1 cellular context compared by ENCODE assay signal in the genomic region with DNA sequence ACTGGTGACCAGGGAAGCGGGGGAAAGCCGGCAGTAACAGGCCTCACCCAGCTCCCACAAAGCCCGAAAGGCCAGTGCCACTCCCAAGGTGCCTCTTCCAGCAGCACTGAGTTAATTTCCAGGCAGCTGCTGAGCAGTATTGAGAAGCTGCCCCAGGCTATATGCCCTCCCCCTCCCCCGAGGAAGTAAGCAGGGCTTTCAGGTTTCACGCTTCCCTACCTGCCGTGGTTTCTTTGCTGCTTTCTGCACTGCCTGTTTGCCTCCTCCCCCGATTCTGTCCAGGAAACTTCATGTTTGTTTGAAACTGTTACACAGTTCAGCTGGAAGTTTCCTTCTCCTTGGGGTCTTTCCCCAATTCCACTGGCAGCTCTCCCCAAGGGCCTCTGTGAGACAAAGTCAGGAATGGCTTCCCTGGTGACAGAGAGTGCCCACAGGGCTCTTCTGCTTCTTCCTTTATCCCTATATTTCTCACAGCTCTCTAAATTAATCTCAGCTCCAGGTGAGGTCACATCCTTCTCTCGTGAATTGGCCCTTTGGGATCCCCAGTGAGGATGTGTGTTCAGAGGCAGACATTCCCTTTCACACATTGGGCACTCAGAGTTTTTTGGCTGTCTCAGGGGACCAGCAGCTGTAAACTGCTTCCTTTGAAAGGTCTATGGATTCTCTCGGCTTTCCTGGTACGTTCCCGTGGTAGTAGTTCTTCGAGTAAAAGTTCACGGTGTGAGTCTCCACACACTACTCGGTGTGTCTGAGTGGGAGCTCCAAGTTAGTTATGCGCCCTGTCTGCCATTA.
TF ChIP-seq lines count a peak whose summit lies in the region.

No MANE protein-coding gene starts in this region.

TF ChIP-seq in SK-N-SH, 30 proteins besides CTCF, POLR2A, EP300 and RAD21 (continued from another document):
- no peak for TF ChIP-seq ZBTB33 (IDR thresholded peaks at IDR 0.05; ENCODE audit: borderline replicate concordance, low read depth)
- TF ChIP-seq NRF1 (IDR thresholded peaks at IDR 0.05; ENCODE audit: low read depth, low read length): no peak
- no peak for TF ChIP-seq RCOR1 (IDR thresholded peaks at IDR 0.05; ENCODE audit: low read length)
- TF ChIP-seq TAF1 (IDR thresholded peaks at IDR 0.05; ENCODE audit: borderline replicate concordance, low read depth, low read length): no peak
- TF ChIP-seq CHD2 (IDR thresholded peaks at IDR 0.05; ENCODE audit: low read length, partially characterized antibody): no peak
